In genomic region chrY:7110086-7110485, GRCh38 we compare ENCODE assay signal across 14 cellular contexts.
DNase-seq lines count a peak whose midpoint lies in the region; ATAC-seq, FAIRE-seq and TF ChIP-seq lines count a peak whose summit lies in the region.
"Had no signal": no experiment of that assay in that cellular context is flagged by ENCODE, and none has a peak within 500 bp of the region (broad histone marks: within the 10 kb centered on the region; RNA-seq: fewer than 3 reads in every experiment).

No MANE protein-coding gene starts in this region.

- H3K79me2 ChIP-seq in PC-9 (ENCODE audit: low read depth) = no peaks in the 10 kb centered on the region

- H3K4me3 ChIP-seq in bronchial epithelial cell (ENCODE audit: low read depth, low read length) (no peak overlapping the region), PC-9 (no peak overlapping the region)
- H3K4me3 ChIP-seq: BLaER1 treated with 17β-estradiol and CSF1 and Interleukin-3, amounts not matched to agents 10 nM and 100 nM had no signal

- no peak for FAIRE-seq in bronchial epithelial cell (lab: Jason Lieb, UNC)

- H3K27me3 Mint-ChIP-seq in activated CD8-positive, alpha-beta T cell treated with anti-CD3 and anti-CD28 coated beads, Interleukin-2, amount 10 ng/mL, durations not matched to agents 7 days and 5 days (ENCODE audit: low read depth) = no peaks in the 10 kb centered on the region
- H3K27me3 Mint-ChIP-seq in activated CD8-positive, alpha-beta T cell treated with anti-CD3 and anti-CD28 coated beads for 36 hours = no peaks in the 10 kb centered on the region
- H3K27me3 Mint-ChIP-seq in activated naive CD8-positive, alpha-beta T cell treated with anti-CD3 and anti-CD28 coated beads for 36 hours = no peaks in the 10 kb centered on the region
- no peaks in the 10 kb centered on the region for H3K27me3 Mint-ChIP-seq in activated naive CD8-positive, alpha-beta T cell treated with anti-CD3 and anti-CD28 coated beads, Interleukin-2, amount 50 U/mL, for 24 hours
- H3K27me3 Mint-ChIP-seq: CD4-positive, CD25-positive, alpha-beta regulatory T cell had no signal

- POLR2A ChIA-PET in activated CD8-positive, alpha-beta T cell treated with anti-CD3 and anti-CD28 coated beads, Interleukin-2, amount 10 ng/mL, durations not matched to agents 7 days and 5 days (lab: Charles Lee) = no interaction called here
- POLR2A ChIA-PET in activated CD8-positive, alpha-beta T cell treated with anti-CD3 and anti-CD28 coated beads for 36 hours (lab: Charles Lee) = no interaction called here
- POLR2A ChIA-PET in PC-9 (lab: Charles Lee; ENCODE audit: unreplicated experiment) = no interaction called here

- H3K4me2 ChIP-seq in PC-9 = no peak overlapping the region
- H3K4me2 ChIP-seq: BLaER1 treated with 17β-estradiol and CSF1 and Interleukin-3, amounts not matched to agents 10 nM and 100 nM had no signal

- H3K4me1 Mint-ChIP-seq in activated CD8-positive, alpha-beta T cell treated with anti-CD3 and anti-CD28 coated beads, Interleukin-2, amount 10 ng/mL, durations not matched to agents 7 days and 5 days (ENCODE audit: low read depth) = peaks cover 23% of the 10 kb centered on the region
- peaks cover 21% of the 10 kb centered on the region for H3K4me1 Mint-ChIP-seq in activated CD8-positive, alpha-beta T cell treated with anti-CD3 and anti-CD28 coated beads for 36 hours (ENCODE audit: low read depth)
- H3K4me1 Mint-ChIP-seq in activated naive CD8-positive, alpha-beta T cell treated with anti-CD3 and anti-CD28 coated beads for 36 hours = peaks cover 7% of the 10 kb centered on the region
- peaks cover 23% of the 10 kb centered on the region for H3K4me1 Mint-ChIP-seq in activated naive CD8-positive, alpha-beta T cell treated with anti-CD3 and anti-CD28 coated beads, Interleukin-2, amount 50 U/mL, for 24 hours
- H3K4me1 Mint-ChIP-seq: CD4-positive, CD25-positive, alpha-beta regulatory T cell had no signal

- no peak for TF ChIP-seq CTCF in activated CD8-positive, alpha-beta T cell treated with anti-CD3 and anti-CD28 coated beads for 36 hours (IDR thresholded peaks at IDR 0.05)
- TF ChIP-seq CTCF in bronchial epithelial cell (IDR thresholded peaks at IDR 0.05; ENCODE audit: insufficient read depth, low read length, severe bottlenecking) = no peak
- no peak for TF ChIP-seq CTCF in PC-9 (conservative IDR thresholded peaks at IDR 0.05)

- H3K27me3 ChIP-seq in bronchial epithelial cell (ENCODE audit: control insufficient read depth, insufficient read depth, low read length) (no peaks in the 10 kb centered on the region), PC-9 (ENCODE audit: insufficient read depth, low read depth) (no peaks in the 10 kb centered on the region)
- H3K27me3 ChIP-seq: BLaER1 treated with 17β-estradiol and CSF1 and Interleukin-3, amounts not matched to agents 10 nM and 100 nM had no signal

- H3F3A ChIP-seq in PC-9 (ENCODE audit: insufficient read depth, low read depth) = no peaks in the 10 kb centered on the region

- no peak overlapping the region for H3K4me3 Mint-ChIP-seq in activated CD8-positive, alpha-beta T cell treated with anti-CD3 and anti-CD28 coated beads, Interleukin-2, amount 10 ng/mL, durations not matched to agents 7 days and 5 days
- no peak overlapping the region for H3K4me3 Mint-ChIP-seq in activated CD8-positive, alpha-beta T cell treated with anti-CD3 and anti-CD28 coated beads for 36 hours
- no peak overlapping the region for H3K4me3 Mint-ChIP-seq in activated naive CD8-positive, alpha-beta T cell treated with anti-CD3 and anti-CD28 coated beads for 36 hours
- H3K4me3 Mint-ChIP-seq in activated naive CD8-positive, alpha-beta T cell treated with anti-CD3 and anti-CD28 coated beads, Interleukin-2, amount 50 U/mL, for 24 hours = no peak overlapping the region

- no peaks in the 10 kb centered on the region for H3K9me3 ChIP-seq in PC-9 (ENCODE audit: insufficient read depth, low read depth)
- H3K9me3 ChIP-seq: BLaER1 treated with 17β-estradiol and CSF1 and Interleukin-3, amounts not matched to agents 10 nM and 100 nM had no signal

- no peaks in the 10 kb centered on the region for H3K9me3 Mint-ChIP-seq in activated CD8-positive, alpha-beta T cell treated with anti-CD3 and anti-CD28 coated beads, Interleukin-2, amount 10 ng/mL, durations not matched to agents 7 days and 5 days (ENCODE audit: insufficient read depth)
- H3K9me3 Mint-ChIP-seq in activated CD8-positive, alpha-beta T cell treated with anti-CD3 and anti-CD28 coated beads for 36 hours = no peaks in the 10 kb centered on the region
- no peaks in the 10 kb centered on the region for H3K9me3 Mint-ChIP-seq in activated naive CD8-positive, alpha-beta T cell treated with anti-CD3 and anti-CD28 coated beads for 36 hours
- H3K9me3 Mint-ChIP-seq in activated naive CD8-positive, alpha-beta T cell treated with anti-CD3 and anti-CD28 coated beads, Interleukin-2, amount 50 U/mL, for 24 hours = no peaks in the 10 kb centered on the region
- H3K9me3 Mint-ChIP-seq: CD4-positive, CD25-positive, alpha-beta regulatory T cell had no signal

- BruUV-seq in PC-9 (replicated peaks; lab: Mats Ljungman, UMichigan) = no TSS peak

- no peaks in the 10 kb centered on the region for H4K20me1 ChIP-seq in PC-9 (ENCODE audit: insufficient read depth)
- H4K20me1 ChIP-seq: BLaER1 treated with 17β-estradiol and CSF1 and Interleukin-3, amounts not matched to agents 10 nM and 100 nM had no signal

- no peaks in the 10 kb centered on the region for H3K4me1 ChIP-seq in PC-9 (replicated peaks; ENCODE audit: insufficient read depth)
- H3K4me1 ChIP-seq: BLaER1 treated with 17β-estradiol and CSF1 and Interleukin-3, amounts not matched to agents 10 nM and 100 nM had no signal

- no peaks in the 10 kb centered on the region for H3K9me2 ChIP-seq in PC-9 (ENCODE audit: insufficient read depth)

- CTCF ChIA-PET in activated CD8-positive, alpha-beta T cell treated with anti-CD3 and anti-CD28 coated beads, Interleukin-2, amount 10 ng/mL, durations not matched to agents 7 days and 5 days (lab: Charles Lee) = no interaction called here
- CTCF ChIA-PET in activated CD8-positive, alpha-beta T cell treated with anti-CD3 and anti-CD28 coated beads for 36 hours (lab: Charles Lee) = no interaction called here
- CTCF ChIA-PET in PC-9 (lab: Charles Lee) = no interaction called here

- no peaks in the 10 kb centered on the region for H3K36me3 Mint-ChIP-seq in activated CD8-positive, alpha-beta T cell treated with anti-CD3 and anti-CD28 coated beads, Interleukin-2, amount 10 ng/mL, durations not matched to agents 7 days and 5 days (ENCODE audit: low read depth)
- no peaks in the 10 kb centered on the region for H3K36me3 Mint-ChIP-seq in activated CD8-positive, alpha-beta T cell treated with anti-CD3 and anti-CD28 coated beads for 36 hours (ENCODE audit: low read depth)
- no peaks in the 10 kb centered on the region for H3K36me3 Mint-ChIP-seq in activated naive CD8-positive, alpha-beta T cell treated with anti-CD3 and anti-CD28 coated beads for 36 hours
- no peaks in the 10 kb centered on the region for H3K36me3 Mint-ChIP-seq in activated naive CD8-positive, alpha-beta T cell treated with anti-CD3 and anti-CD28 coated beads, Interleukin-2, amount 50 U/mL, for 24 hours (ENCODE audit: low read depth)
- H3K36me3 Mint-ChIP-seq: CD4-positive, CD25-positive, alpha-beta regulatory T cell had no signal

- peak overlapping the region; percentile 47 for H3K27ac Mint-ChIP-seq in activated CD8-positive, alpha-beta T cell treated with anti-CD3 and anti-CD28 coated beads, Interleukin-2, amount 10 ng/mL, durations not matched to agents 7 days and 5 days
- no peak overlapping the region for H3K27ac Mint-ChIP-seq in activated CD8-positive, alpha-beta T cell treated with anti-CD3 and anti-CD28 coated beads for 36 hours
- peak overlapping the region; percentile 36 for H3K27ac Mint-ChIP-seq in activated naive CD8-positive, alpha-beta T cell treated with anti-CD3 and anti-CD28 coated beads for 36 hours
- no peak overlapping the region for H3K27ac Mint-ChIP-seq in activated naive CD8-positive, alpha-beta T cell treated with anti-CD3 and anti-CD28 coated beads, Interleukin-2, amount 50 U/mL, for 24 hours

- intact Hi-C loops in activated CD8-positive, alpha-beta T cell treated with anti-CD3 and anti-CD28 coated beads for 36 hours (cut with micrococcal nuclease) = no loop called here
- intact Hi-C loops in PC-9 (cut with micrococcal nuclease; ENCODE audit: unreplicated experiment) = no loop called here

- no peaks in the 10 kb centered on the region for H3K36me3 ChIP-seq in bronchial epithelial cell (ENCODE audit: control insufficient read depth, insufficient read depth, low read length)
- no peaks in the 10 kb centered on the region for H3K36me3 ChIP-seq in PC-9 (ENCODE audit: low read depth)
- H3K36me3 ChIP-seq: BLaER1 treated with 17β-estradiol and CSF1 and Interleukin-3, amounts not matched to agents 10 nM and 100 nM had no signal

- no peak for ATAC-seq in activated CD8-positive, alpha-beta T cell treated with anti-CD3 and anti-CD28 coated beads, Interleukin-2, amount 10 ng/mL, durations not matched to agents 7 days and 5 days
- no peak for ATAC-seq in activated CD8-positive, alpha-beta T cell treated with anti-CD3 and anti-CD28 coated beads for 36 hours
- ATAC-seq in activated naive CD8-positive, alpha-beta T cell treated with anti-CD3 and anti-CD28 coated beads, Interleukin-2, amount 50 U/mL, for 24 hours = no peak
- ATAC-seq in HG03439 (IDR thresholded peaks at IDR 0.05; ENCODE audit: unreplicated experiment) = no peak
- ATAC-seq: HCT116 had no signal

- DNase-seq in activated CD8-positive, alpha-beta T cell treated with anti-CD3 and anti-CD28 coated beads, Interleukin-2, amount 10 ng/mL, durations not matched to agents 7 days and 5 days = no peak
- no peak for DNase-seq in activated CD8-positive, alpha-beta T cell treated with anti-CD3 and anti-CD28 coated beads for 36 hours
- no peak for DNase-seq in activated naive CD8-positive, alpha-beta T cell treated with anti-CD3 and anti-CD28 coated beads for 36 hours
- DNase-seq in activated naive CD8-positive, alpha-beta T cell treated with anti-CD3 and anti-CD28 coated beads, Interleukin-2, amount 50 U/mL, for 24 hours = no peak
- DNase-seq in bronchial epithelial cell (ENCODE audit: low read depth) = peak; percentile 54
- DNase-seq in renal cortical epithelial cell (ENCODE audit: low read depth) = peak; percentile 15
- no peak for DNase-seq in PC-9
- DNase-seq: ACHN; CD4-positive, CD25-positive, alpha-beta regulatory T cell; DMS53; GF-D8 had no signal

- no peak overlapping the region for H2AFZ ChIP-seq in PC-9

- H3K27ac ChIP-seq in PC-9 = no peak overlapping the region
- H3K27ac ChIP-seq: BLaER1 treated with 17β-estradiol and CSF1 and Interleukin-3, amounts not matched to agents 10 nM and 100 nM had no signal

Comparison
In these comparisons a context has a peak if more than half of its experiments do, and no peak if none do; other contexts are left out.
1. H3K27ac Mint-ChIP-seq: peak in activated CD8-positive, alpha-beta T cell treated with anti-CD3 and anti-CD28 coated beads, Interleukin-2, amount 10 ng/mL, durations not matched to agents 7 days and 5 days (single experiment) and activated naive CD8-positive, alpha-beta T cell treated with anti-CD3 and anti-CD28 coated beads for 36 hours (single experiment); none in activated CD8-positive, alpha-beta T cell treated with anti-CD3 and anti-CD28 coated beads for 36 hours (single experiment) and activated naive CD8-positive, alpha-beta T cell treated with anti-CD3 and anti-CD28 coated beads, Interleukin-2, amount 50 U/mL, for 24 hours (single experiment).
2. DNase-seq: peak in bronchial epithelial cell (single experiment) and renal cortical epithelial cell (single experiment); none in activated CD8-positive, alpha-beta T cell treated with anti-CD3 and anti-CD28 coated beads, Interleukin-2, amount 10 ng/mL, durations not matched to agents 7 days and 5 days (single experiment), activated CD8-positive, alpha-beta T cell treated with anti-CD3 and anti-CD28 coated beads for 36 hours (single experiment), activated naive CD8-positive, alpha-beta T cell treated with anti-CD3 and anti-CD28 coated beads for 36 hours (single experiment), activated naive CD8-positive, alpha-beta T cell treated with anti-CD3 and anti-CD28 coated beads, Interleukin-2, amount 50 U/mL, for 24 hours (single experiment) and PC-9 (0 of 2).